8 cellular contexts compared by ENCODE assay signal in genomic region chr9:75265525-75265972, GRCh38.
DNase-seq lines count a peak whose midpoint lies in the region; ATAC-seq, FAIRE-seq and TF ChIP-seq lines count a peak whose summit lies in the region.

No MANE protein-coding gene starts in this region.

- peak; percentile 59 for FAIRE-seq in kidney (lab: Jason Lieb, UNC)

- no peak overlapping the region for H3K9ac ChIP-seq in KMS-11
- H3K9ac ChIP-seq in kidney (ENCODE audit: low read length in 2 of 2): no peak overlapping the region

- in situ Hi-C loops in T47D (cut with HindIII; ENCODE audit: low pct_unique_long_range_greater_than_20kb, low sequenced_read_pairs): no loop called here

- H3K79me2 ChIP-seq in KMS-11 (ENCODE audit: insufficient read depth, low read depth): no peaks in the 10 kb centered on the region

- no peak overlapping the region for H3K27ac ChIP-seq in KMS-11
- no peak overlapping the region for H3K27ac ChIP-seq in kidney (ENCODE audit: low read depth in 2 of 2, low read length in 2 of 2)

- TF ChIP-seq CTCF in KMS-11 (conservative IDR thresholded peaks at IDR 0.05; ENCODE audit: low read depth, low read length): peak; percentile 96
- TF ChIP-seq CTCF in kidney (IDR thresholded peaks at IDR 0.05; ENCODE audit: borderline replicate concordance, extremely low read depth, insufficient read depth): peak; percentile 75

- H4K20me1 ChIP-seq in KMS-11 (ENCODE audit: insufficient read depth): no peaks in the 10 kb centered on the region

- H2AFZ ChIP-seq in KMS-11 (ENCODE audit: low read depth): no peak overlapping the region

- no peaks in the 10 kb centered on the region for H3K4me1 ChIP-seq in KMS-11 (ENCODE audit: low read depth, poor library complexity, severe bottlenecking)
- no peaks in the 10 kb centered on the region for H3K4me1 ChIP-seq in kidney (ENCODE audit: control insufficient read depth in 1 of 2, insufficient read depth in 1 of 2, low read depth in 1 of 2, low read length in 2 of 2)

- intact Hi-C loops in kidney (cut with DNase I): loop anchor here (10.0 kb wide), 1 partner anchor 579 kb away; no protein-coding TSS in a partner anchor

- no peaks in the 10 kb centered on the region for H3K27me3 ChIP-seq in KMS-11 (ENCODE audit: insufficient read depth, low read depth)

- no peaks in the 10 kb centered on the region for H3K9me3 ChIP-seq in kidney (ENCODE audit: control insufficient read depth in 1 of 2, low read length in 2 of 2)

- ATAC-seq in GM21619 (IDR thresholded peaks at IDR 0.05; ENCODE audit: unreplicated experiment): peak; percentile 79

- H3K4me3 ChIP-seq in KMS-11 (IDR thresholded peaks at IDR 0.05; ENCODE audit: insufficient read depth, low read depth, low read length) (no peak overlapping the region), kidney (ENCODE audit: low read length in 2 of 2) (no peak overlapping the region)

- H3K36me3 ChIP-seq in KMS-11 (ENCODE audit: insufficient read depth) (no peaks in the 10 kb centered on the region), kidney (ENCODE audit: control insufficient read depth in 1 of 2, insufficient read depth in 2 of 2, low read length in 2 of 2) (no peaks in the 10 kb centered on the region)

- peak; percentile 8 to 69 (median 34) for DNase-seq in NCI-H1417 (lab: John Stamatoyannopoulos, UW)
- DNase-seq in NCI-H1417 treated with DMSO at 0.1 percent for 48 hours (lab: John Stamatoyannopoulos, UW): no peak
- DNase-seq in SW 1271 (lab: John Stamatoyannopoulos, UW): peak; percentile 2 to 48
- DNase-seq in T47D (ENCODE audit: low read depth in 1 of 2, low spot score in 1 of 2): peak; percentile 39 to 73
- no peak for DNase-seq in kidney
- DNase-seq in stimulated activated CD4-positive, alpha-beta T cell treated with anti-CD3 and anti-CD28 coated beads, Interleukin-4, amount 100 ng/mL, for 24 hours: peak; percentile 56

- no peak overlapping the region for H3K4me2 ChIP-seq in KMS-11

Comparison
In these comparisons a context has a peak if more than half of its experiments do, and no peak if none do; other contexts are left out.
1. DNase-seq: peak in NCI-H1417 (3 of 3), SW 1271 (2 of 2), T47D (2 of 2) and stimulated activated CD4-positive, alpha-beta T cell treated with anti-CD3 and anti-CD28 coated beads, Interleukin-4, amount 100 ng/mL, for 24 hours (single experiment); none in NCI-H1417 treated with DMSO at 0.1 percent for 48 hours (single experiment) and kidney (single experiment).